ENCODE assay signal across 8 cellular contexts in the genomic region with DNA sequence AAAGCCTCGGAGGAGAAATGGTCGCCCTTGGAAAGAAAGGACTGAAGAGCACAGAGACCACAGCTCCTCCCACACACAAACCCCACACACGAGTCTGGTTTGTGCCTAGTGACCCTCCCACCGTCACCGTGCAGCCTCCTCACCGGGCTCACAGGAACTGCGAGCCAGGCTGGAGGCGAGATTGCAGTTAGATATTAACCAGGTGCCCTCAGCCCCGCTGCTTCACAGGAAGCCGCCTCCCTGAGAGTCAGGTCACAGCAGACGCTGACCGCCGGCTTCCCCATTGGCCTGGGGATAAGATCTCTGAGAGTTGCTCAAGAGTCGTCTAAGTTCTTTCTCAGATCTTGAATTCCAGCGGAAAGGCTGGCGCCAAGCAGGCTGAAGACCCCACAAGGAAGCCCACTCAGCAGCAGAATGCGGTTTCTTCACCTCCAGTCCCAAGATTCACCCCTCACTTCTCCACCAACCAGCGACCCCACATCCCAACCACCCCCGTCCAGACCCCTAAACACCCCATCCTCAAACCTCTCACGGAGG. TPM values are rescaled to one million over a fixed set of nuclear protein-coding genes. Genes with fewer than 3 reads are reported as not detected.
DNase-seq lines count a peak whose midpoint lies in the region; ATAC-seq and TF ChIP-seq lines count a peak whose summit lies in the region.

No MANE protein-coding gene starts in this region.

- peak overlapping the region; percentile 99 for H3K4me3 ChIP-seq in kidney epithelial cell (ENCODE audit: low read depth, low read length)

- peak; percentile 64 for DNase-seq in DMS79 (lab: John Stamatoyannopoulos, UW)
- DNase-seq in LHCN-M2 (ENCODE audit: low read depth) = peak; percentile 67
- DNase-seq in cerebellum (ENCODE audit: low spot score) = peak; percentile 10
- DNase-seq in kidney epithelial cell (ENCODE audit: low read depth) = peak; percentile 77
- peak; percentile 70 for DNase-seq in stimulated activated CD4-positive, alpha-beta T cell treated with anti-CD3 and anti-CD28 coated beads, Interleukin-15, amount 100 ng/mL, for 24 hours

- peak overlapping the region; percentile 96 for H3K27ac ChIP-seq in VCaP

- peak; percentile 42 for ATAC-seq in GM21447 (IDR thresholded peaks at IDR 0.05; ENCODE audit: unreplicated experiment)
- no peak for ATAC-seq in HG02870 (IDR thresholded peaks at IDR 0.05; ENCODE audit: unreplicated experiment)

- H3K36me3 ChIP-seq in kidney epithelial cell (ENCODE audit: control insufficient read depth, insufficient read depth, low read length) = no peaks in the 10 kb centered on the region

- TF ChIP-seq CTCF in VCaP (conservative IDR thresholded peaks at IDR 0.05) (no peak), kidney epithelial cell (IDR thresholded peaks at IDR 0.05; ENCODE audit: insufficient read depth, low read length, poor library complexity, severe bottlenecking) (no peak)

- no peaks in the 10 kb centered on the region for H3K27me3 ChIP-seq in kidney epithelial cell (ENCODE audit: control insufficient read depth, insufficient read depth, low read length)

RNA-seq across cellular contexts. Expression of a gene that starts 0.8 kb away (rescaled TPM):
- 4.3 and 6.2 TPM in 2 replicates for total RNA-seq in LHCN-M2 (2014; rRNA removed)
- polyA plus RNA-seq in LHCN-M2 (2012) = 2.8 TPM
- total RNA-seq in cerebellum = 18.4 TPM
- total RNA-seq in kidney epithelial cell = 4.4 and 5.3 TPM in 2 replicates

RNA-seq across cellular contexts. Expression of a gene that starts 39.6 kb away (rescaled TPM):
- total RNA-seq in LHCN-M2 (2014; rRNA removed) (4.8 and 6.4 TPM in 2 replicates), cerebellum (2.0 TPM), kidney epithelial cell (0.75 and 3.7 TPM in 2 replicates)
- polyA plus RNA-seq in LHCN-M2 (2012) = 2.0 TPM

Comparison
In these comparisons a context has a peak if more than half of its experiments do, and no peak if none do; other contexts are left out.
1. DNase-seq: peak in every context shown above with its lines; median percentile 77 in kidney epithelial cell; 70 in stimulated activated CD4-positive, alpha-beta T cell treated with anti-CD3 and anti-CD28 coated beads, Interleukin-15, amount 100 ng/mL, for 24 hours; 67 in LHCN-M2; 64 in DMS79; 10 in cerebellum.